ENCODE assay signal across 16 cellular contexts in genomic region chr1:224626042-224626441, GRCh38. TPM values are rescaled to one million over a fixed set of nuclear protein-coding genes. Genes with fewer than 3 reads are reported as not detected.
DNase-seq lines count a peak whose midpoint lies in the region; FAIRE-seq and TF ChIP-seq lines count a peak whose summit lies in the region.
"Had no signal": no experiment of that assay in that cellular context is flagged by ENCODE, and none has a peak within 500 bp of the region (broad histone marks: within the 10 kb centered on the region; RNA-seq: fewer than 3 reads in every experiment).

No MANE protein-coding gene starts in this region.

- H3K27ac ChIP-seq in CD8-positive, alpha-beta memory T cell (ENCODE audit: low read depth, low read length): no peak overlapping the region
- H3K27ac ChIP-seq in adrenal gland (no peak overlapping the region), colonic mucosa (no peak overlapping the region)
- H3K27ac ChIP-seq: neural progenitor cell, vagina had no signal

- TF ChIP-seq CTCF in bronchial epithelial cell (IDR thresholded peaks at IDR 0.05; ENCODE audit: insufficient read depth, low read length, severe bottlenecking) (no peak), adrenal gland (IDR thresholded peaks at IDR 0.05) (no peak), colonic mucosa (IDR thresholded peaks at IDR 0.05) (no peak)

- no peak for TF ChIP-seq POLR2A in adrenal gland (IDR thresholded peaks at IDR 0.05)

- intact Hi-C loops in adrenal gland (cut with DNase I) (no loop called here), colonic mucosa (cut with DNase I) (no loop called here)

- no peak for FAIRE-seq in bronchial epithelial cell (lab: Jason Lieb, UNC)

- H3K9ac ChIP-seq in colonic mucosa (ENCODE audit: low read depth in 2 of 2, low read length in 2 of 2): no peak overlapping the region
- H3K9ac ChIP-seq: neural progenitor cell had no signal

- no peaks in the 10 kb centered on the region for H3K9me3 ChIP-seq in CD8-positive, alpha-beta memory T cell (ENCODE audit: low read length)
- H3K9me3 ChIP-seq in adrenal gland (replicated peaks in 1 of 3) (no peaks in the 10 kb centered on the region), colonic mucosa (no peaks in the 10 kb centered on the region)
- H3K9me3 ChIP-seq: vagina had no signal

- H3K27me3 ChIP-seq in CD8-positive, alpha-beta memory T cell (ENCODE audit: insufficient read depth, low read length, poor library complexity, severe bottlenecking): no peaks in the 10 kb centered on the region
- H3K27me3 ChIP-seq in bronchial epithelial cell (ENCODE audit: control insufficient read depth, insufficient read depth, low read length) (no peaks in the 10 kb centered on the region), adrenal gland (no peaks in the 10 kb centered on the region), colonic mucosa (no peaks in the 10 kb centered on the region)
- H3K27me3 ChIP-seq: vagina had no signal

- peaks cover 8 to 14% of the 10 kb centered on the region in 2 donors for H3K27me3 Mint-ChIP-seq in CD8-positive, alpha-beta memory T cell

- WGBS in adrenal gland, 4 donors: 79 to 95% (median 86%) methylated on average over 1 of the region's 1 CpG

- H3K4me1 Mint-ChIP-seq in CD8-positive, alpha-beta memory T cell: peaks cover 24 to 36% (median 35%) of the 10 kb centered on the region in 3 donors

- POLR2A ChIA-PET in CD8-positive, alpha-beta memory T cell (lab: Charles Lee): no interaction called here

- no peak for DNase-seq in CD8-positive, alpha-beta memory T cell
- peak; percentile 89 for DNase-seq in M059J (ENCODE audit: low read depth)
- peak; percentile 33 for DNase-seq in bronchial epithelial cell (ENCODE audit: low read depth)
- DNase-seq in myocyte (ENCODE audit: low read depth): peak; percentile 39
- DNase-seq in adrenal gland: no peak
- no peak for DNase-seq in KG1 (lab: John Stamatoyannopoulos, UW)
- no peak for DNase-seq in colonic mucosa
- no peak for DNase-seq in NCI-H2171 treated with DMSO at 0.1 percent for 48 hours (lab: John Stamatoyannopoulos, UW)
- DNase-seq: activated CD4-positive, alpha-beta T cell treated with anti-CD3 and anti-CD28 coated beads, Interleukin-2, amount 50 U/mL, for 48 hours; GF-D8; KBM-7; stimulated activated naive CD8-positive, alpha-beta T cell treated with anti-CD3 and anti-CD28 coated beads, Interleukin-15, Interleukin-2, amounts not matched to agents 100 U/mL and 50 U/mL, for 24 hours had no signal

- peaks cover 0 to 9% (median 5%) of the 10 kb centered on the region in 5 donors for H3K9me3 Mint-ChIP-seq in CD8-positive, alpha-beta memory T cell
- H3K9me3 Mint-ChIP-seq: activated T-helper 17 cell treated with anti-CD3 and anti-CD28 coated beads, Interleukin-2, amount 50 U/mL, for 72 hours; neural progenitor cell had no signal

- peaks cover 0 to 8% (median 6%) of the 10 kb centered on the region in 3 donors for H3K36me3 Mint-ChIP-seq in CD8-positive, alpha-beta memory T cell
- H3K36me3 Mint-ChIP-seq: neural progenitor cell had no signal

- peak overlapping the region in 5 of 8 donors; percentile 12 to 82 (median 58) for H3K27ac Mint-ChIP-seq in CD8-positive, alpha-beta memory T cell
- H3K27ac Mint-ChIP-seq: GM23338, neural progenitor cell had no signal

- peaks cover 27% of the 10 kb centered on the region for H3K4me1 ChIP-seq in CD8-positive, alpha-beta memory T cell (ENCODE audit: insufficient read depth, low read length)
- H3K4me1 ChIP-seq in adrenal gland (replicated peaks in 1 of 2) (no peaks in the 10 kb centered on the region), colonic mucosa (no peaks in the 10 kb centered on the region)
- H3K4me1 ChIP-seq: neural progenitor cell, vagina had no signal

- CTCF ChIA-PET in CD8-positive, alpha-beta memory T cell (lab: Charles Lee): interaction anchor here (0.9 kb wide), 1 partner anchor 19 kb away, joined by 3 read pairs; no protein-coding TSS in a partner anchor

- H3K4me3 Mint-ChIP-seq in CD8-positive, alpha-beta memory T cell: no peak overlapping the region
- H3K4me3 Mint-ChIP-seq: activated T-helper 17 cell treated with anti-CD3 and anti-CD28 coated beads, Interleukin-2, amount 50 U/mL, for 72 hours; GM23338; neural progenitor cell had no signal

- H3K4me3 ChIP-seq in CD8-positive, alpha-beta memory T cell (ENCODE audit: low read length): no peak overlapping the region
- H3K4me3 ChIP-seq in bronchial epithelial cell (ENCODE audit: low read depth, low read length) (no peak overlapping the region), adrenal gland (no peak overlapping the region), colonic mucosa (no peak overlapping the region)
- H3K4me3 ChIP-seq: GM23338, neural progenitor cell, vagina had no signal

- H3K36me3 ChIP-seq in CD8-positive, alpha-beta memory T cell (ENCODE audit: insufficient read depth, low read length): no peaks in the 10 kb centered on the region
- H3K36me3 ChIP-seq in bronchial epithelial cell (ENCODE audit: control insufficient read depth, insufficient read depth, low read length) (no peaks in the 10 kb centered on the region), adrenal gland (replicated peaks in 1 of 2) (no peaks in the 10 kb centered on the region), colonic mucosa (no peaks in the 10 kb centered on the region)
- H3K36me3 ChIP-seq: neural progenitor cell, vagina had no signal

RNA-seq across cellular contexts. Expression of gene CNIH3, which starts 9.9 kb away (rescaled TPM):
- total RNA-seq in CD8-positive, alpha-beta memory T cell: 1 to 10 TPM; 1.1 to 1.6 TPM
- 1.5 TPM for polyA plus RNA-seq in CD8-positive, alpha-beta memory T cell
- total RNA-seq in M059J (2014; rRNA removed; shearing (Covaris generic)): 21.4 and 23.5 TPM in 2 replicates
- 0.53 and 0.64 TPM in 2 replicates for total RNA-seq in bronchial epithelial cell
- total RNA-seq in myocyte: 6.3 and 14.7 TPM in 2 replicates
- 6.9 TPM for polyA plus RNA-seq in myocyte (2012)
- total RNA-seq in adrenal gland: 1 to 10 TPM in 6 of 8 donors, under 1 TPM in 2; 0.30 to 3.5 (median 2.2) TPM
- polyA plus RNA-seq in adrenal gland: 1 to 10 TPM; 1.4 to 2.1 (median 1.5) TPM
- total RNA-seq in colonic mucosa: 1 to 10 TPM in 1 of 2 donors, under 1 TPM in 1; 0.69 to 1.4 TPM
- total RNA-seq: vagina had no signal

Comparison
In these comparisons a context has a peak if more than half of its experiments do, and no peak if none do; other contexts are left out.
1. DNase-seq: peak in M059J (single experiment), bronchial epithelial cell (single experiment) and myocyte (single experiment); none in CD8-positive, alpha-beta memory T cell (0 of 5), adrenal gland (0 of 7), KG1 (single experiment), colonic mucosa (single experiment) and NCI-H2171 treated with DMSO at 0.1 percent for 48 hours (single experiment).